Comparison of ENCODE assay signal across 8 cellular contexts in the genomic region with DNA sequence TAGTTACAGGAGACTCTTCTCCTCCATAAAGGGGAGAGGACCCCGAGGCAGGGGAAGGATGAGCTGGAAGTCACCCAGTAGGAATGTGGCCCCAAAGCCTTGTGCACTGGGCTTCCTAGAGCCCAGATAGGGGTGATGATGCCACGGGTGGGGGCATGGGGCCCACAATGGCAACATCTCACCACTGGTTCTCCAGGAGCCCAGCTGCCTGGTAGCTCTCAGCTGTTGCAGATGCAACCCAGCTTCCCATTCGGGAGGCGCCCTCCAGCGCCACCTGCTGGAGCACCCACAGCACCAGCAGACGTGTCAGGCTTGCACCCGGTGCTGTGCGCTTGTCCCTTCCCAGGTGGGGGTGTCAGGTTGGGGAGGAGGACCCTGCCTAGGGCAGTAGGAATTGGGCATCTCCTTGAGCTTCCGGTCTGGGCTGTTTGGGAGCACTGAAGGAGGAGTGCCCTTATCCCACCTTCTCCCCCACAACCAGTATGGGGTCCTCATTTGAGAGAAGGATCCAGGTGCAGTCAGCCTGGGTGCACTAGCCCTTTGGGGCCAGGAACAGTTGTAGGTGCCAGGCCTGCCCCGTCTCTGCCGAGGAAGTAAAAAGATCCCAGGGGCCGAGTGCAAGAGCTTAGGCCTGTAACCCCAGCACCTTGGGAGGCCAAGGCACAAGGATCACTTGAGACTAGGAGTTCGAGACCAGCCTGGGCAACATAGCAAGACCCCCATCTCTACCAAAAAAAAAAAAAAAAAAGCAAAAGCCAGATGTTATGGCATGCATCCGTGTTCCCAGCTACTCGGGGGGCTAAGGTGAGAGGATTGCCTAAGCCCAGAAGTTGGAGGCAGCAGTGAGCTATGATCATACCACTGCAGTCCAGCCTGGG. TPM values are rescaled to one million over a fixed set of nuclear protein-coding genes. Genes with fewer than 3 reads are reported as not detected.
DNase-seq lines count a peak whose midpoint lies in the region; ATAC-seq and TF ChIP-seq lines count a peak whose summit lies in the region.

No MANE protein-coding gene starts in this region.

- H3K27ac Mint-ChIP-seq in activated T-helper 17 cell treated with anti-CD3 and anti-CD28 coated beads, Interleukin-2, amount 50 U/mL, for 72 hours, result no peak overlapping the region

- H3K27ac ChIP-seq in RWPE2 (ENCODE audit: poor library complexity, severe bottlenecking), result no peak overlapping the region
- H3K27ac ChIP-seq in temporal lobe (ENCODE audit: low read depth, low read length), result peak overlapping the region; percentile 44

- H3K4me1 Mint-ChIP-seq in activated T-helper 17 cell treated with anti-CD3 and anti-CD28 coated beads, Interleukin-2, amount 50 U/mL, for 72 hours, result no peaks in the 10 kb centered on the region

- no peak overlapping the region for H3K4me3 Mint-ChIP-seq in activated T-helper 17 cell treated with anti-CD3 and anti-CD28 coated beads, Interleukin-2, amount 50 U/mL, for 72 hours

- H3K9me3 ChIP-seq in RWPE2 (ENCODE audit: severe bottlenecking), result no peaks in the 10 kb centered on the region

- H3K4me3 ChIP-seq in RWPE2 (ENCODE audit: severe bottlenecking), result no peak overlapping the region
- H3K4me3 ChIP-seq in fibroblast of villous mesenchyme (ENCODE audit: low read depth, low read length), result no peak overlapping the region

- no peaks in the 10 kb centered on the region for H3K27me3 Mint-ChIP-seq in activated T-helper 17 cell treated with anti-CD3 and anti-CD28 coated beads, Interleukin-2, amount 50 U/mL, for 72 hours

- peaks cover 23% of the 10 kb centered on the region for H3K36me3 ChIP-seq in RWPE2 (ENCODE audit: low read depth)

- H3K27me3 ChIP-seq in RWPE2 (ENCODE audit: insufficient read depth, poor library complexity, severe bottlenecking), result no peaks in the 10 kb centered on the region

- peak; percentile 60 for ATAC-seq in HG03095 (IDR thresholded peaks at IDR 0.05; ENCODE audit: unreplicated experiment)
- ATAC-seq in RWPE2 (ENCODE audit: low read depth), result peak; percentile 61
- ATAC-seq in activated T-helper 17 cell treated with anti-CD3 and anti-CD28 coated beads, Interleukin-2, amount 50 U/mL, for 72 hours (replicated peaks), result peak; percentile 95
- ATAC-seq in GM18907 (IDR thresholded peaks at IDR 0.05; ENCODE audit: unreplicated experiment), result no peak

- H3K4me1 ChIP-seq in RWPE2 (ENCODE audit: insufficient read depth, poor library complexity, severe bottlenecking), result no peaks in the 10 kb centered on the region

- no peaks in the 10 kb centered on the region for H3K9me3 Mint-ChIP-seq in activated T-helper 17 cell treated with anti-CD3 and anti-CD28 coated beads, Interleukin-2, amount 50 U/mL, for 72 hours

- peaks cover 67% of the 10 kb centered on the region for H3K36me3 Mint-ChIP-seq in activated T-helper 17 cell treated with anti-CD3 and anti-CD28 coated beads, Interleukin-2, amount 50 U/mL, for 72 hours (ENCODE audit: low read depth)

- peak; percentile 75 for DNase-seq in COLO668 (lab: John Stamatoyannopoulos, UW; ENCODE audit: unreplicated experiment)
- no peak for DNase-seq in RWPE2 (ENCODE audit: low spot score)
- peak; percentile 67 for DNase-seq in fibroblast of villous mesenchyme (ENCODE audit: low read depth)
- peak; percentile 54 for DNase-seq in occipital lobe (lab: John Stamatoyannopoulos, UW)

- peak; percentile 72 for TF ChIP-seq CTCF in RWPE2 (IDR thresholded peaks at IDR 0.05; ENCODE audit: poor library complexity, severe bottlenecking)
- TF ChIP-seq CTCF in fibroblast of villous mesenchyme (IDR thresholded peaks at IDR 0.05; ENCODE audit: insufficient read depth, low read depth, low read length), result peak; percentile 97

RNA-seq across cellular contexts. Expression of a gene that starts 14.4 kb away (rescaled TPM):
- total RNA-seq in activated T-helper 17 cell treated with anti-CD3 and anti-CD28 coated beads, Interleukin-2, amount 50 U/mL, for 72 hours, result 10 to 100 TPM; 36.1 to 45.9 TPM
- 60.9 and 84.6 TPM in 2 replicates for total RNA-seq in fibroblast of villous mesenchyme
- total RNA-seq in occipital lobe, result 47.1 TPM
- total RNA-seq in temporal lobe, result 47.9 TPM

RNA-seq across cellular contexts. Expression of a gene that starts 28.4 kb away (rescaled TPM):
- 100 to 1,000 TPM; 101 to 133 TPM for total RNA-seq in activated T-helper 17 cell treated with anti-CD3 and anti-CD28 coated beads, Interleukin-2, amount 50 U/mL, for 72 hours
- 211 and 250 TPM in 2 replicates for total RNA-seq in fibroblast of villous mesenchyme
- 6.1 TPM for total RNA-seq in occipital lobe
- 3.9 TPM for total RNA-seq in temporal lobe

RNA-seq across cellular contexts. Expression of a gene that starts 32.7 kb away (rescaled TPM):
- total RNA-seq in activated T-helper 17 cell treated with anti-CD3 and anti-CD28 coated beads, Interleukin-2, amount 50 U/mL, for 72 hours, result 10 to 100 TPM; 26.8 to 26.9 TPM
- total RNA-seq in fibroblast of villous mesenchyme, result 20.3 and 20.7 TPM in 2 replicates
- total RNA-seq in occipital lobe, result 10.8 TPM
- 9.8 TPM for total RNA-seq in temporal lobe

RNA-seq across cellular contexts. Expression of a gene that starts 36.7 kb away (rescaled TPM):
- total RNA-seq in activated T-helper 17 cell treated with anti-CD3 and anti-CD28 coated beads, Interleukin-2, amount 50 U/mL, for 72 hours, result 1 to 10 TPM; 1.2 to 9.1 TPM
- 3.0 and 3.2 TPM in 2 replicates for total RNA-seq in fibroblast of villous mesenchyme
- 20.6 TPM for total RNA-seq in occipital lobe
- 21.9 TPM for total RNA-seq in temporal lobe

RNA-seq across cellular contexts. Expression of a gene that starts 42.3 kb away (rescaled TPM):
- 100 to 1,000 TPM; 239 to 288 TPM for total RNA-seq in activated T-helper 17 cell treated with anti-CD3 and anti-CD28 coated beads, Interleukin-2, amount 50 U/mL, for 72 hours
- total RNA-seq in fibroblast of villous mesenchyme (166 and 269 TPM in 2 replicates), occipital lobe (271 TPM), temporal lobe (246 TPM)

Comparison
In these comparisons a context has a peak if more than half of its experiments do, and no peak if none do; other contexts are left out.
1. RNA of a gene that starts 28.4 kb away (total RNA-seq): 211 to 250 TPM in fibroblast of villous mesenchyme and 101 to 133 TPM in activated T-helper 17 cell treated with anti-CD3 and anti-CD28 coated beads, Interleukin-2, amount 50 U/mL, for 72 hours; 6.1 TPM in occipital lobe (single experiment) and 3.9 TPM in temporal lobe (single experiment); every median in the first group is over 10 times any median in the second.